ENCODE assay signal across 21 cellular contexts in genomic region chr3:169964176-169964575, GRCh38. TPM values are rescaled to one million over a fixed set of nuclear protein-coding genes. Genes with fewer than 3 reads are reported as not detected.
DNase-seq lines count a peak whose midpoint lies in the region; ATAC-seq and TF ChIP-seq lines count a peak whose summit lies in the region.
"Had no signal": no experiment of that assay in that cellular context is flagged by ENCODE, and none has a peak within 500 bp of the region (broad histone marks: within the 10 kb centered on the region; RNA-seq: fewer than 3 reads in every experiment).

No MANE protein-coding gene starts in this region.

- CTCF ChIA-PET in PC-3 (lab: Charles Lee): no interaction called here

- in situ Hi-C loops in GM23248 (cut with MboI): no loop called here

- H3K9me3 ChIP-seq in GM23248 (ENCODE audit: low read depth) (no peaks in the 10 kb centered on the region), PC-3 (ENCODE audit: low read length) (no peaks in the 10 kb centered on the region), osteoblast (ENCODE audit: low read depth, low read length) (no peaks in the 10 kb centered on the region), thyroid gland (no peaks in the 10 kb centered on the region)
- H3K9me3 ChIP-seq: heart right ventricle had no signal

- no peak for TF ChIP-seq POLR2A in thyroid gland (IDR thresholded peaks at IDR 0.05)

- H3K27ac ChIP-seq in GM23248 (no peak overlapping the region), PC-3 (ENCODE audit: low read length) (no peak overlapping the region), osteoblast (ENCODE audit: low read depth, low read length) (no peak overlapping the region), thyroid gland (no peak overlapping the region)
- H3K27ac ChIP-seq: epithelial cell of prostate, heart right ventricle had no signal

- H4K20me1 ChIP-seq in GM23248 (ENCODE audit: insufficient read depth) (peaks cover 12% of the 10 kb centered on the region; the same call in 1 of the 2 replicates), PC-3 (ENCODE audit: low read length) (peaks cover 19% of the 10 kb centered on the region), osteoblast (ENCODE audit: insufficient read depth, low read length) (peaks cover 21% of the 10 kb centered on the region)

- H3K4me2 ChIP-seq in GM23248 (ENCODE audit: unreplicated experiment) (no peak overlapping the region), PC-3 (ENCODE audit: low read length) (no peak overlapping the region), osteoblast (ENCODE audit: insufficient read depth, low read length) (no peak overlapping the region)

- no peak overlapping the region for H3K9ac ChIP-seq in GM23248
- no peak overlapping the region for H3K9ac ChIP-seq in PC-3 (ENCODE audit: low read length)

- H3K79me2 ChIP-seq in GM23248 (ENCODE audit: insufficient read depth) (peaks cover 32% of the 10 kb centered on the region), PC-3 (ENCODE audit: low read length) (peaks cover 31% of the 10 kb centered on the region), osteoblast (ENCODE audit: insufficient read depth, low read length) (peaks cover 31% of the 10 kb centered on the region)

- DNase-seq in GM23248 (peak; percentile 39), PC-3 (peak; percentile 56), epithelial cell of esophagus (ENCODE audit: low read depth) (peak; percentile 29), osteoblast (ENCODE audit: insufficient read length, low spot score, missing footprints) (peak; percentile 32), thyroid gland (no peak), NCI-H345 treated with DMSO at 0.1 percent for 48 hours (lab: John Stamatoyannopoulos, UW; ENCODE audit: unreplicated experiment) (no peak), MV-4-11 (lab: John Stamatoyannopoulos, UW) (no peak)
- DNase-seq: activated CD8-positive, alpha-beta memory T cell treated with anti-CD3 and anti-CD28 coated beads, Interleukin-2, amount 50 U/mL, for 48 hours; activated naive CD8-positive, alpha-beta T cell treated with anti-CD3 and anti-CD28 coated beads, Interleukin-2, amount 50 U/mL, for 24 hours; heart right ventricle; kidney; NCI-H146; NCI-H446 treated with DMSO at 0.1 percent for 48 hours had no signal

- no peak overlapping the region for H2AFZ ChIP-seq in GM23248
- H2AFZ ChIP-seq in PC-3 (ENCODE audit: low read length): no peak overlapping the region
- H2AFZ ChIP-seq in osteoblast (ENCODE audit: low read length): no peak overlapping the region

- H3K27me3 ChIP-seq in GM23248 (replicated peaks; ENCODE audit: insufficient read depth): no peaks in the 10 kb centered on the region; the same call in 1 of the 2 replicates
- no peaks in the 10 kb centered on the region for H3K27me3 ChIP-seq in PC-3 (ENCODE audit: low read length)
- H3K27me3 ChIP-seq in osteoblast (ENCODE audit: insufficient read depth, low read length): peaks cover 5% of the 10 kb centered on the region
- no peaks in the 10 kb centered on the region for H3K27me3 ChIP-seq in thyroid gland
- H3K27me3 ChIP-seq: heart right ventricle had no signal

- TF ChIP-seq CTCF in PC-3 (conservative IDR thresholded peaks at IDR 0.05; ENCODE audit: low read depth, low read length) (no peak), epithelial cell of esophagus (IDR thresholded peaks at IDR 0.05; ENCODE audit: insufficient read depth, low read depth, low read length, missing control alignments) (no peak), osteoblast (IDR thresholded peaks at IDR 0.05; ENCODE audit: extremely low read depth, low read depth, low read length) (no peak), thyroid gland (IDR thresholded peaks at IDR 0.05) (no peak)

- no TSS peak for BruUV-seq in PC-3 (replicated peaks; lab: Mats Ljungman, UMichigan)

- no peaks in the 10 kb centered on the region for H3K36me3 ChIP-seq in GM23248 (ENCODE audit: low read depth)
- H3K36me3 ChIP-seq in PC-3 (ENCODE audit: low read depth, low read length): no peaks in the 10 kb centered on the region; the same call in 1 of the 2 replicates
- H3K36me3 ChIP-seq in osteoblast (ENCODE audit: insufficient read depth, low read length): no peaks in the 10 kb centered on the region
- no peaks in the 10 kb centered on the region for H3K36me3 ChIP-seq in thyroid gland

- POLR2A ChIA-PET in PC-3 (lab: Charles Lee; ENCODE audit: unreplicated experiment): no interaction called here

- 34 to 43% methylated on average over 2 of the region's 2 CpGs for WGBS in GM23248 (ENCODE audit: low coverage in 1 of 2, low lambda C conversion rate in 2 of 2, missing lambda C conversion rate in 2 of 2), 2 experiments
- WGBS in thyroid gland, 2 donors: 64 to 76% methylated on average over 2 of the region's 2 CpGs

- H3K4me1 ChIP-seq in GM23248 (ENCODE audit: insufficient read depth) (peaks cover 16% of the 10 kb centered on the region), PC-3 (ENCODE audit: insufficient read depth, low read length) (peaks cover 15% of the 10 kb centered on the region), osteoblast (ENCODE audit: insufficient read depth, low read length) (peaks cover 19% of the 10 kb centered on the region), thyroid gland (peaks cover 11 to 12% of the 10 kb centered on the region in 2 donors)

- no peaks in the 10 kb centered on the region; the same call in 1 of the 2 replicates for H3F3A ChIP-seq in GM23248 (ENCODE audit: insufficient read depth)
- no peaks in the 10 kb centered on the region for H3F3A ChIP-seq in PC-3 (ENCODE audit: low read length, unreplicated experiment)

- no peak overlapping the region for H3K4me3 ChIP-seq in GM23248
- no peak overlapping the region for H3K4me3 ChIP-seq in PC-3 (ENCODE audit: low read length)
- H3K4me3 ChIP-seq in epithelial cell of esophagus (ENCODE audit: low read length): no peak overlapping the region
- no peak overlapping the region for H3K4me3 ChIP-seq in osteoblast (ENCODE audit: insufficient read depth, low read length)
- H3K4me3 ChIP-seq in thyroid gland (replicated peaks in 1 of 3): no peak overlapping the region
- H3K4me3 ChIP-seq: heart right ventricle had no signal

- ATAC-seq in PC-3 (no peak), GM19395 (IDR thresholded peaks at IDR 0.05; ENCODE audit: unreplicated experiment) (no peak)
- ATAC-seq: activated naive CD8-positive, alpha-beta T cell treated with anti-CD3 and anti-CD28 coated beads, Interleukin-2, amount 50 U/mL, for 24 hours; HCT116; heart right ventricle had no signal

- H3K9me2 ChIP-seq in GM23248 (ENCODE audit: insufficient read depth) (no peaks in the 10 kb centered on the region), PC-3 (replicated peaks; ENCODE audit: low read length) (no peaks in the 10 kb centered on the region)

- intact Hi-C loops in PC-3 (cut with micrococcal nuclease): no loop called here
- intact Hi-C loops in thyroid gland (cut with DNase I): no loop called here

RNA-seq across cellular contexts. Expression of gene SEC62, which starts 2.4 kb away (rescaled TPM):
- total RNA-seq in GM23248 (2014; rRNA removed; shearing (Covaris generic)): 34.0 and 39.4 TPM in 2 replicates
- polyA plus RNA-seq in GM23248 (2016; fragmentation: Nextera tagmentation; extraction: Ambion mirVana): 185 and 193 TPM in 2 replicates
- 29.0 and 31.8 TPM in 2 replicates for total RNA-seq in PC-3 (2014; rRNA removed)
- 31.5 and 34.2 TPM in 2 replicates for total RNA-seq in osteoblast
- total RNA-seq in thyroid gland: 100 to 1,000 TPM in 2 of 4 donors, 10 to 100 TPM in 2; 90.9 to 124 (median 104) TPM

RNA-seq across cellular contexts. Expression of gene SAMD7, which starts 52.8 kb away (rescaled TPM):
- not detected in 2 replicates for total RNA-seq in GM23248 (2014; rRNA removed; shearing (Covaris generic))
- not detected in 2 replicates for polyA plus RNA-seq in GM23248 (2016; fragmentation: Nextera tagmentation; extraction: Ambion mirVana)
- total RNA-seq in PC-3 (2014; rRNA removed): not detected in 2 replicates
- not detected in 2 replicates for total RNA-seq in osteoblast
- not detected for total RNA-seq in thyroid gland
- total RNA-seq: G401, kidney, mucosa of gallbladder, posterior vena cava, subcutaneous adipose tissue had no signal
- polyA plus RNA-seq: CD14-positive monocyte, heart right ventricle had no signal

Comparison
In these comparisons a context has a peak if more than half of its experiments do, and no peak if none do; other contexts are left out.
1. DNase-seq: peak in GM23248 (single experiment), PC-3 (single experiment), epithelial cell of esophagus (single experiment) and osteoblast (single experiment); none in thyroid gland (0 of 2), NCI-H345 treated with DMSO at 0.1 percent for 48 hours (single experiment) and MV-4-11 (single experiment).